ENCODE assay signal across 37 cellular contexts in genomic region chr3:63942513-63942912, GRCh38. TPM values are rescaled to one million over a fixed set of nuclear protein-coding genes. Genes with fewer than 3 reads are reported as not detected.
"Had no signal": no experiment of that assay in that cellular context is flagged by ENCODE, and none has a peak within 500 bp of the region (broad histone marks: within the 10 kb centered on the region; RNA-seq: fewer than 3 reads in every experiment).

No MANE protein-coding gene starts in this region.

- H3K36me3 ChIP-seq: WERI-Rb-1 had no signal

- H3K27me3 ChIP-seq: esophagus squamous epithelium, gastroesophageal sphincter had no signal

- H3K4me3 Mint-ChIP-seq: activated B cell treated with CpG ODN at 0.5 μM for 24 hours; activated naive CD4-positive, alpha-beta T cell treated with anti-CD3 and anti-CD28 coated beads for 36 hours; activated naive CD4-positive, alpha-beta T cell treated with anti-CD3 and anti-CD28 coated beads, Interleukin-2, amount 50 U/mL, for 24 hours; activated naive CD8-positive, alpha-beta T cell treated with anti-CD3 and anti-CD28 coated beads for 36 hours; activated T-cell treated with anti-CD3 and anti-CD28 coated beads, Interleukin-2, amount 50 U/mL, for 4 hours; activated T-helper 1 cell treated with anti-CD3 and anti-CD28 coated beads, Interleukin-12 subunit alpha, Interleukin-12 subunit beta, Interleukin-2, Interleukin-4 antibody, amounts not matched to agents 30 ng/mL and 10 ng/mL and 1 ng/mL, durations not matched to agents 14 hours and 24 hours and 36 hours; T-cell; T-helper 1 cell treated with Interleukin-12 subunit alpha and Interleukin-12 subunit beta and Interleukin-4 antibody, amounts not matched to agents 30 μg/mL and 1 μg/mL, for 36 hours; T-helper 2 cell treated with Interferon-gamma antibody and Interleukin-4, amounts not matched to agents 5 μg/mL and 100 μg/mL, for 36 hours had no signal

- H3K27ac Mint-ChIP-seq: activated B cell treated with CpG ODN at 0.5 μM for 24 hours; activated naive CD4-positive, alpha-beta T cell treated with anti-CD3 and anti-CD28 coated beads, Interleukin-2, amount 50 U/mL, for 24 hours; activated T-helper 2 cell treated with anti-CD3 and anti-CD28 coated beads, Interferon-gamma antibody, Interleukin-2, Interleukin-4, amounts not matched to agents 10 μg/mL and 5 μg/mL and 100 μg/mL, durations not matched to agents 14 hours and 24 hours and 36 hours; T-helper 2 cell treated with Interferon-gamma antibody and Interleukin-4, amounts not matched to agents 5 μg/mL and 100 μg/mL, for 36 hours had no signal

- H3K4me3 ChIP-seq: esophagus squamous epithelium, gastroesophageal sphincter had no signal

- H3K9me3 Mint-ChIP-seq: activated B cell treated with CpG ODN at 0.5 μM for 24 hours; activated naive CD4-positive, alpha-beta T cell treated with anti-CD3 and anti-CD28 coated beads for 36 hours; activated naive CD4-positive, alpha-beta T cell treated with anti-CD3 and anti-CD28 coated beads, Interleukin-2, amount 50 U/mL, for 24 hours; activated naive CD8-positive, alpha-beta T cell treated with anti-CD3 and anti-CD28 coated beads for 36 hours; activated T-cell treated with anti-CD3 and anti-CD28 coated beads, Interleukin-2, amount 50 U/mL, for 4 hours; activated T-helper 1 cell treated with anti-CD3 and anti-CD28 coated beads, Interleukin-12 subunit alpha, Interleukin-12 subunit beta, Interleukin-2, Interleukin-4 antibody, amounts not matched to agents 30 ng/mL and 10 ng/mL and 1 ng/mL, durations not matched to agents 14 hours and 24 hours and 36 hours; activated T-helper 2 cell treated with anti-CD3 and anti-CD28 coated beads, Interferon-gamma antibody, Interleukin-2, Interleukin-4, amounts not matched to agents 10 μg/mL and 5 μg/mL and 100 μg/mL, durations not matched to agents 14 hours and 24 hours and 36 hours; T-cell; T-helper 1 cell treated with Interleukin-12 subunit alpha and Interleukin-12 subunit beta and Interleukin-4 antibody, amounts not matched to agents 30 μg/mL and 1 μg/mL, for 36 hours; T-helper 2 cell treated with Interferon-gamma antibody and Interleukin-4, amounts not matched to agents 5 μg/mL and 100 μg/mL, for 36 hours had no signal

- H3K27me3 Mint-ChIP-seq: activated B cell treated with CpG ODN at 0.5 μM for 24 hours; activated naive CD4-positive, alpha-beta T cell treated with anti-CD3 and anti-CD28 coated beads, Interleukin-2, amount 50 U/mL, for 24 hours; activated naive CD8-positive, alpha-beta T cell treated with anti-CD3 and anti-CD28 coated beads for 36 hours; T-cell had no signal

- ATAC-seq: activated CD4-positive, CD25-positive, alpha-beta regulatory T cell treated with anti-CD3 and anti-CD28 coated beads, Interleukin-2, amount 50 U/mL, for 24 hours; activated T-cell treated with anti-CD3 and anti-CD28 coated beads, Interleukin-2, amount 50 U/mL, for 4 hours; gastroesophageal sphincter; T-cell had no signal

- H3K9me3 ChIP-seq: esophagus squamous epithelium, gastroesophageal sphincter had no signal

- H3K27ac ChIP-seq: epithelial cell of prostate, esophagus squamous epithelium, gastroesophageal sphincter, WERI-Rb-1 had no signal

- DNase-seq: activated B cell treated with CpG ODN at 0.5 μM for 24 hours; activated CD4-positive, alpha-beta T cell treated with anti-CD3 and anti-CD28 coated beads for 48 hours; activated CD4-positive, alpha-beta T cell treated with anti-CD3 and anti-CD28 coated beads, Interleukin-2, amount 50 U/mL, for 1 hour; activated CD4-positive, alpha-beta T cell treated with anti-CD3 and anti-CD28 coated beads, Interleukin-2, amount 50 U/mL, for 48 hours; activated CD8-positive, alpha-beta memory T cell treated with anti-CD3 and anti-CD28 coated beads, Interleukin-2, amount 50 U/mL, for 48 hours; activated effector memory CD4-positive, alpha-beta T cell treated with anti-CD3 and anti-CD28 coated beads, Interleukin-2, amount 50 U/mL, for 16 hours; activated naive CD4-positive, alpha-beta T cell treated with anti-CD3 and anti-CD28 coated beads for 36 hours; activated naive CD8-positive, alpha-beta T cell treated with anti-CD3 and anti-CD28 coated beads for 36 hours; activated T-cell treated with anti-CD3 and anti-CD28 coated beads, Interleukin-2, amount 50 U/mL, for 4 hours; amniotic stem cell; anterior cingulate cortex; caudate nucleus; cortex of kidney; effector CD8-positive, alpha-beta T cell; esophagus squamous epithelium; foreskin melanocyte; SW 1271; T-cell; T1000; WERI-Rb-1 had no signal

RNA-seq across cellular contexts. Expression of gene SCAANT1, which starts 30.3 kb away (rescaled TPM):
- total RNA-seq: activated B cell treated with CpG ODN at 0.5 μM for 24 hours; activated naive CD4-positive, alpha-beta T cell treated with anti-CD3 and anti-CD28 coated beads for 36 hours; activated naive CD8-positive, alpha-beta T cell treated with anti-CD3 and anti-CD28 coated beads for 36 hours; activated T-cell treated with anti-CD3 and anti-CD28 coated beads, Interleukin-2, amount 50 U/mL, for 4 hours; activated T-helper 1 cell treated with anti-CD3 and anti-CD28 coated beads, Interleukin-12 subunit alpha, Interleukin-12 subunit beta, Interleukin-2, Interleukin-4 antibody, amounts not matched to agents 30 ng/mL and 10 ng/mL and 1 ng/mL, durations not matched to agents 14 hours and 24 hours and 36 hours; astrocyte; chondrocyte; dermis microvascular lymphatic vessel endothelial cell; endothelial cell of umbilical vein; esophagus squamous epithelium; fibroblast of villous mesenchyme; gastroesophageal sphincter; glomerular endothelial cell had no signal
- polyA plus RNA-seq: adipose tissue, endothelial cell of umbilical vein, esophagus, fibroblast of lung had no signal
